In the genomic region with DNA sequence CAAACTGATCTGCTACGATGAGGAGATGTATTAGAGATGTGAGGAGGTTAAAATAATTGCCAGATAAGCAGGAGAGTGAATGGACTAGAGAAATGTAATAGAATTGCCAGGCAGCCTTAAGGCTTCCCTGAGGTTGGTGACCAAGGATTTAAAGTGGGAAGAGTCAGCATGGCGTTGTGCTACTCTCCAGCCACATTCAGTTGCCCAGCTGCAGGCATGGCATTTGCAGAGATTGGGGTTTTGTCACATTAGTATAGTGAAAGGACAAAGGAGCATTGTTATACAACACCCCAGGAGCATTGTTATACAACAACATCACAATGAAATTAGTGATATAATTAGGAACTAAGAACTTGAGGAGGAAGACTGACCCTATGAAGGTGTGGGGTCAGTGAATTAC, we compare ENCODE assay signal across 1 cellular context.
TF ChIP-seq lines count a peak whose summit lies in the region.

No MANE protein-coding gene starts in this region.

TF ChIP-seq in WTC11, 78 proteins besides CTCF, POLR2A, EP300 and RAD21 (continued from another document):
- TF ChIP-seq, protein P1, sequence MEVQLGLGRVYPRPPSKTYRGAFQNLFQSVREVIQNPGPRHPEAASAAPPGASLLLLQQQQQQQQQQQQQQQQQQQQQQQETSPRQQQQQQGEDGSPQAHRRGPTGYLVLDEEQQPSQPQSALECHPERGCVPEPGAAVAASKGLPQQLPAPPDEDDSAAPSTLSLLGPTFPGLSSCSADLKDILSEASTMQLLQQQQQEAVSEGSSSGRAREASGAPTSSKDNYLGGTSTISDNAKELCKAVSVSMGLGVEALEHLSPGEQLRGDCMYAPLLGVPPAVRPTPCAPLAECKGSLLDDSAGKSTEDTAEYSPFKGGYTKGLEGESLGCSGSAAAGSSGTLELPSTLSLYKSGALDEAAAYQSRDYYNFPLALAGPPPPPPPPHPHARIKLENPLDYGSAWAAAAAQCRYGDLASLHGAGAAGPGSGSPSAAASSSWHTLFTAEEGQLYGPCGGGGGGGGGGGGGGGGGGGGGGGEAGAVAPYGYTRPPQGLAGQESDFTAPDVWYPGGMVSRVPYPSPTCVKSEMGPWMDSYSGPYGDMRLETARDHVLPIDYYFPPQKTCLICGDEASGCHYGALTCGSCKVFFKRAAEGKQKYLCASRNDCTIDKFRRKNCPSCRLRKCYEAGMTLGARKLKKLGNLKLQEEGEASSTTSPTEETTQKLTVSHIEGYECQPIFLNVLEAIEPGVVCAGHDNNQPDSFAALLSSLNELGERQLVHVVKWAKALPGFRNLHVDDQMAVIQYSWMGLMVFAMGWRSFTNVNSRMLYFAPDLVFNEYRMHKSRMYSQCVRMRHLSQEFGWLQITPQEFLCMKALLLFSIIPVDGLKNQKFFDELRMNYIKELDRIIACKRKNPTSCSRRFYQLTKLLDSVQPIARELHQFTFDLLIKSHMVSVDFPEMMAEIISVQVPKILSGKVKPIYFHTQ (CRISPR knock-in tag; IDR thresholded peaks at IDR 0.05), result no peak
- TF ChIP-seq, protein P2, sequence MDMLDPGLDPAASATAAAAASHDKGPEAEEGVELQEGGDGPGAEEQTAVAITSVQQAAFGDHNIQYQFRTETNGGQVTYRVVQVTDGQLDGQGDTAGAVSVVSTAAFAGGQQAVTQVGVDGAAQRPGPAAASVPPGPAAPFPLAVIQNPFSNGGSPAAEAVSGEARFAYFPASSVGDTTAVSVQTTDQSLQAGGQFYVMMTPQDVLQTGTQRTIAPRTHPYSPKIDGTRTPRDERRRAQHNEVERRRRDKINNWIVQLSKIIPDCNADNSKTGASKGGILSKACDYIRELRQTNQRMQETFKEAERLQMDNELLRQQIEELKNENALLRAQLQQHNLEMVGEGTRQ (CRISPR knock-in tag; IDR thresholded peaks at IDR 0.05), result no peak
- TF ChIP-seq, protein P3, sequence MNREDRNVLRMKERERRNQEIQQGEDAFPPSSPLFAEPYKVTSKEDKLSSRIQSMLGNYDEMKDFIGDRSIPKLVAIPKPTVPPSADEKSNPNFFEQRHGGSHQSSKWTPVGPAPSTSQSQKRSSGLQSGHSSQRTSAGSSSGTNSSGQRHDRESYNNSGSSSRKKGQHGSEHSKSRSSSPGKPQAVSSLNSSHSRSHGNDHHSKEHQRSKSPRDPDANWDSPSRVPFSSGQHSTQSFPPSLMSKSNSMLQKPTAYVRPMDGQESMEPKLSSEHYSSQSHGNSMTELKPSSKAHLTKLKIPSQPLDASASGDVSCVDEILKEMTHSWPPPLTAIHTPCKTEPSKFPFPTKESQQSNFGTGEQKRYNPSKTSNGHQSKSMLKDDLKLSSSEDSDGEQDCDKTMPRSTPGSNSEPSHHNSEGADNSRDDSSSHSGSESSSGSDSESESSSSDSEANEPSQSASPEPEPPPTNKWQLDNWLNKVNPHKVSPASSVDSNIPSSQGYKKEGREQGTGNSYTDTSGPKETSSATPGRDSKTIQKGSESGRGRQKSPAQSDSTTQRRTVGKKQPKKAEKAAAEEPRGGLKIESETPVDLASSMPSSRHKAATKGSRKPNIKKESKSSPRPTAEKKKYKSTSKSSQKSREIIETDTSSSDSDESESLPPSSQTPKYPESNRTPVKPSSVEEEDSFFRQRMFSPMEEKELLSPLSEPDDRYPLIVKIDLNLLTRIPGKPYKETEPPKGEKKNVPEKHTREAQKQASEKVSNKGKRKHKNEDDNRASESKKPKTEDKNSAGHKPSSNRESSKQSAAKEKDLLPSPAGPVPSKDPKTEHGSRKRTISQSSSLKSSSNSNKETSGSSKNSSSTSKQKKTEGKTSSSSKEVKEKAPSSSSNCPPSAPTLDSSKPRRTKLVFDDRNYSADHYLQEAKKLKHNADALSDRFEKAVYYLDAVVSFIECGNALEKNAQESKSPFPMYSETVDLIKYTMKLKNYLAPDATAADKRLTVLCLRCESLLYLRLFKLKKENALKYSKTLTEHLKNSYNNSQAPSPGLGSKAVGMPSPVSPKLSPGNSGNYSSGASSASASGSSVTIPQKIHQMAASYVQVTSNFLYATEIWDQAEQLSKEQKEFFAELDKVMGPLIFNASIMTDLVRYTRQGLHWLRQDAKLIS (CRISPR knock-in tag; IDR thresholded peaks at IDR 0.05; ENCODE audit: borderline replicate concordance), result no peak
- TF ChIP-seq ZNF396 (CRISPR knock-in tag; IDR thresholded peaks at IDR 0.05; ENCODE audit: borderline replicate concordance) (no peak), ZBTB21 (CRISPR knock-in tag; IDR thresholded peaks at IDR 0.05; ENCODE audit: borderline replicate concordance) (no peak), ZNF121 (CRISPR knock-in tag; IDR thresholded peaks at IDR 0.05) (no peak)
